Comparison of ENCODE assay signal across 14 cellular contexts in the genomic region with DNA sequence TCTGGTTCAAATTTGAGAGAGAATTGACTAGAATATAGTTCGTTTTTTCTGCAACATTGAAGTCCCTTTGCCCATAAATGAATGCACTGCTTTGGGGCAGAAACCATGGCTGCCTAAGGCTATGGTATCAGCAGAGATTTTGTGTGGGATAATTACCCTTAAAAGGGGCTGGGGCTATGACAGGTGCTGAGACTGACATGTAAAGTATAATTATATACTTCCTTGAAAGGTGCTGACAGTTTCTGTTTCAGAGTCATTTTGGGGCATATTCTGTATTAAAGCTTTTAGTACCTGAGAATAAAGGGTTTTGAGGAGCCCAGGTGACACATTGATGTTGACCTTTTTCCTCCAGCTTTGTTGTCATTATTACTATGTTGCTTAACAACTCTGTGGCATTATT.
DNase-seq lines count a peak whose midpoint lies in the region; ATAC-seq and TF ChIP-seq lines count a peak whose summit lies in the region.
"Had no signal": no experiment of that assay in that cellular context is flagged by ENCODE, and none has a peak within 500 bp of the region (broad histone marks: within the 10 kb centered on the region; RNA-seq: fewer than 3 reads in every experiment).

No MANE protein-coding gene starts in this region.

- TF ChIP-seq CTCF in OCI-LY3 (IDR thresholded peaks at IDR 0.05; ENCODE audit: low read depth, low read length), result no peak

- H4K20me1 ChIP-seq in OCI-LY3 (ENCODE audit: insufficient read depth, low read length), result no peaks in the 10 kb centered on the region

- H3K79me2 ChIP-seq in OCI-LY3 (ENCODE audit: low read length), result no peaks in the 10 kb centered on the region

- H3K9me3 ChIP-seq in OCI-LY3 (ENCODE audit: insufficient read depth, low read length), result peaks cover 8% of the 10 kb centered on the region; the same call in 1 of the 2 replicates
- H3K9me3 ChIP-seq: breast epithelium, Peyer's patch had no signal

- H3K9me3 Mint-ChIP-seq in stimulated activated naive CD8-positive, alpha-beta T cell treated with anti-CD3 and anti-CD28 coated beads, Interleukin-15, amount 100 ng/mL, for 72 hours, result peaks cover 0 to 3% of the 10 kb centered on the region in 2 donors
- H3K9me3 Mint-ChIP-seq in stimulated activated effector memory CD8-positive, alpha-beta T cell treated with anti-CD3 and anti-CD28 coated beads, Interleukin-12 subunit alpha, Interleukin-12 subunit beta, amount 100 ng/mL, for 72 hours, result no peaks in the 10 kb centered on the region
- H3K9me3 Mint-ChIP-seq: activated T-helper 1 cell treated with anti-CD3 and anti-CD28 coated beads, Interleukin-12 subunit alpha, Interleukin-12 subunit beta, Interleukin-2, Interleukin-4 antibody, amounts not matched to agents 30 ng/mL and 10 ng/mL and 1 ng/mL, durations not matched to agents 14 hours and 24 hours and 36 hours; CD8-positive, alpha-beta T cell had no signal

- H3K4me2 ChIP-seq in OCI-LY3 (ENCODE audit: low read length), result peak overlapping the region; percentile 46

- peaks cover 29% of the 10 kb centered on the region for H3K4me1 ChIP-seq in OCI-LY3 (ENCODE audit: low read length)
- H3K4me1 ChIP-seq: breast epithelium, Peyer's patch had no signal

- 0 out of 2 replicates have a peak, but pooled peaks cover 3% of the 10 kb centered on the region for H3K27me3 ChIP-seq in OCI-LY3 (ENCODE audit: low read depth, low read length)
- H3K27me3 ChIP-seq: breast epithelium, Peyer's patch had no signal

- no peak overlapping the region for H3K9ac ChIP-seq in OCI-LY3 (ENCODE audit: low read length)

- no peak for DNase-seq in GM03348 (ENCODE audit: low spot score)
- no peak for DNase-seq in stimulated activated naive CD8-positive, alpha-beta T cell treated with anti-CD3 and anti-CD28 coated beads, Interleukin-15, amount 100 ng/mL, for 72 hours
- DNase-seq in stimulated activated effector memory CD8-positive, alpha-beta T cell treated with anti-CD3 and anti-CD28 coated beads, Interleukin-12 subunit alpha, Interleukin-12 subunit beta, amount 100 ng/mL, for 72 hours (ENCODE audit: low spot score in 2 of 2), result no peak
- DNase-seq in UCSD-AML1 (lab: John Stamatoyannopoulos, UW; ENCODE audit: unreplicated experiment), result no peak
- DNase-seq: CD8-positive, alpha-beta T cell; hypothalamus; mesendoderm; Peyer's patch had no signal

- no peak overlapping the region for H3K27ac Mint-ChIP-seq in stimulated activated naive CD8-positive, alpha-beta T cell treated with anti-CD3 and anti-CD28 coated beads, Interleukin-15, amount 100 ng/mL, for 72 hours
- no peak overlapping the region for H3K27ac Mint-ChIP-seq in stimulated activated effector memory CD8-positive, alpha-beta T cell treated with anti-CD3 and anti-CD28 coated beads, Interleukin-12 subunit alpha, Interleukin-12 subunit beta, amount 100 ng/mL, for 72 hours
- H3K27ac Mint-ChIP-seq: activated T-helper 1 cell treated with anti-CD3 and anti-CD28 coated beads, Interleukin-12 subunit alpha, Interleukin-12 subunit beta, Interleukin-2, Interleukin-4 antibody, amounts not matched to agents 30 ng/mL and 10 ng/mL and 1 ng/mL, durations not matched to agents 14 hours and 24 hours and 36 hours; CD8-positive, alpha-beta T cell had no signal

- no peak overlapping the region for H2AFZ ChIP-seq in OCI-LY3 (ENCODE audit: low read depth, low read length)

- peaks cover 5% of the 10 kb centered on the region for H3K36me3 ChIP-seq in OCI-LY3 (replicated peaks; ENCODE audit: low read depth, low read length)
- H3K36me3 ChIP-seq: breast epithelium, Peyer's patch had no signal

- no peak overlapping the region for H3K4me3 Mint-ChIP-seq in stimulated activated naive CD8-positive, alpha-beta T cell treated with anti-CD3 and anti-CD28 coated beads, Interleukin-15, amount 100 ng/mL, for 72 hours
- H3K4me3 Mint-ChIP-seq in stimulated activated effector memory CD8-positive, alpha-beta T cell treated with anti-CD3 and anti-CD28 coated beads, Interleukin-12 subunit alpha, Interleukin-12 subunit beta, amount 100 ng/mL, for 72 hours, result no peak overlapping the region
- H3K4me3 Mint-ChIP-seq: activated T-helper 1 cell treated with anti-CD3 and anti-CD28 coated beads, Interleukin-12 subunit alpha, Interleukin-12 subunit beta, Interleukin-2, Interleukin-4 antibody, amounts not matched to agents 30 ng/mL and 10 ng/mL and 1 ng/mL, durations not matched to agents 14 hours and 24 hours and 36 hours; CD8-positive, alpha-beta T cell had no signal

- H3K36me3 Mint-ChIP-seq in stimulated activated effector memory CD8-positive, alpha-beta T cell treated with anti-CD3 and anti-CD28 coated beads, Interleukin-12 subunit alpha, Interleukin-12 subunit beta, amount 100 ng/mL, for 72 hours, result no peaks in the 10 kb centered on the region
- H3K36me3 Mint-ChIP-seq: CD8-positive, alpha-beta T cell had no signal

- H3K4me1 Mint-ChIP-seq in stimulated activated naive CD8-positive, alpha-beta T cell treated with anti-CD3 and anti-CD28 coated beads, Interleukin-15, amount 100 ng/mL, for 72 hours, result no peaks in the 10 kb centered on the region
- H3K4me1 Mint-ChIP-seq in stimulated activated effector memory CD8-positive, alpha-beta T cell treated with anti-CD3 and anti-CD28 coated beads, Interleukin-12 subunit alpha, Interleukin-12 subunit beta, amount 100 ng/mL, for 72 hours, result no peaks in the 10 kb centered on the region

- H3K27ac ChIP-seq in OCI-LY3 (ENCODE audit: low read length), result 0 out of 2 replicates have a peak overlapping the region, but pooled peaks have one; percentile 26
- H3K27ac ChIP-seq: breast epithelium, Peyer's patch had no signal

- no peaks in the 10 kb centered on the region for H3K27me3 Mint-ChIP-seq in stimulated activated naive CD8-positive, alpha-beta T cell treated with anti-CD3 and anti-CD28 coated beads, Interleukin-15, amount 100 ng/mL, for 72 hours

- peak; percentile 78 for ATAC-seq in GM19324 (IDR thresholded peaks at IDR 0.05; ENCODE audit: low FRiP score, unreplicated experiment)
- ATAC-seq in HG02610 (IDR thresholded peaks at IDR 0.05; ENCODE audit: unreplicated experiment), result peak; percentile 69
- peak; percentile 78 for ATAC-seq in HG03432 (IDR thresholded peaks at IDR 0.05; ENCODE audit: unreplicated experiment)
- no peak for ATAC-seq in stimulated activated naive CD8-positive, alpha-beta T cell treated with anti-CD3 and anti-CD28 coated beads, Interleukin-15, amount 100 ng/mL, for 72 hours
- no peak for ATAC-seq in stimulated activated effector memory CD8-positive, alpha-beta T cell treated with anti-CD3 and anti-CD28 coated beads, Interleukin-12 subunit alpha, Interleukin-12 subunit beta, amount 100 ng/mL, for 72 hours
- ATAC-seq: CD8-positive, alpha-beta T cell had no signal

- no peak overlapping the region for H3K4me3 ChIP-seq in OCI-LY3 (ENCODE audit: low read length)
- H3K4me3 ChIP-seq: breast epithelium, Peyer's patch had no signal

Comparison
In these comparisons a context has a peak if more than half of its experiments do, and no peak if none do; other contexts are left out.
1. ATAC-seq: peak in GM19324 (single experiment), HG02610 (single experiment) and HG03432 (single experiment); none in stimulated activated naive CD8-positive, alpha-beta T cell treated with anti-CD3 and anti-CD28 coated beads, Interleukin-15, amount 100 ng/mL, for 72 hours (single experiment) and stimulated activated effector memory CD8-positive, alpha-beta T cell treated with anti-CD3 and anti-CD28 coated beads, Interleukin-12 subunit alpha, Interleukin-12 subunit beta, amount 100 ng/mL, for 72 hours (single experiment).